Comparison of ENCODE assay signal across 6 cellular contexts in the genomic region with DNA sequence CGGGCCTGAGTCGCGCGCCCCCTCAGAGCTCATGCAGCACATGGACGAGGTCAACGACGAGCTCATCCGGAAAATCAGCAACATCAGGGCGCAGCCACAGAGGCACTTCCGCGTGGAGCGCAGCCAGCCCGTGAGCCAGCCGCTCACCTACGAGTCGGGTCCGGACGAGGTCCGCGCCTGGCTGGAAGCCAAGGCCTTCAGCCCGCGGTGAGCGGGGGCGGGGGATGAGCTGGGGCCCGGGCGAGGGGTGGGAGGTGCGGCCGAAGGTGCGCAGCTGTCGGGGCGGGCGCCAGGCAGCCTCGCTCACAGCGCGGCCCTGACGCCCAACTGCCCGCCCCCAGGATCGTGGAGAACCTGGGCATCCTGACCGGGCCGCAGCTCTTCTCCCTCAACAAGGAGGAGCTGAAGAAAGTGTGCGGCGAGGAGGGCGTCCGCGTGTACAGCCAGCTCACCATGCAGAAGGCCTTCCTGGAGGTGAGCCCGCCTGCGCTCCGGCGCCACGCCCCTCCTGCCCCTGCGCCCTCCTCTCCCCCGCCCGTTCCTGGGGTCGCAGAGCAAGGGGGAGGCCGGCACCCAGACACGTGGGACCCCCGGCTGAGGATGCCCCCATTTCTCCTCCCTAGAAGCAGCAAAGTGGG. TPM values are rescaled to one million over a fixed set of nuclear protein-coding genes. Genes with fewer than 3 reads are reported as not detected.
DNase-seq lines count a peak whose midpoint lies in the region; ATAC-seq, FAIRE-seq and TF ChIP-seq lines count a peak whose summit lies in the region.

No MANE protein-coding gene starts in this region.

- intact Hi-C loops in K562 (cut with micrococcal nuclease): loop anchor here (5.0 kb wide), 2 partner anchors 71 to 174 kb away; partner anchors contain the start of gene SLC25A22

- in situ Hi-C loops in K562 (cut with MboI): no loop called here

- DNase-seq in DMS153 (lab: John Stamatoyannopoulos, UW) (peak; percentile 75), NCI-H69 (lab: John Stamatoyannopoulos, UW) (peak; percentile 95), K562 (ENCODE audit: extremely low read depth in 1 of 4, low spot score in 3 of 4) (peak; percentile 90 to 95 (median 93)), SK-N-DZ (ENCODE audit: low spot score) (no peak), D721Med (ENCODE audit: insufficient read length, low spot score) (no peak)

- H3K36me3 ChIP-seq in K562 (ENCODE audit: control insufficient read depth, insufficient read depth, low read length) (no peaks in the 10 kb centered on the region), neutrophil (no peaks in the 10 kb centered on the region)

- TF ChIP-seq RAD21 in K562 (CRISPR knock-in tag; conservative IDR thresholded peaks at IDR 0.05 in 1 of 2, IDR thresholded peaks at IDR 0.05 in 1 of 2): no peak

- TSS peak; percentile 86 for BruUV-seq in K562 (replicated peaks; lab: Mats Ljungman, UMichigan)

- H3K27me3 ChIP-seq in K562 (ENCODE audit: control insufficient read depth in 2 of 2, insufficient read depth in 2 of 2, low read length in 2 of 2) (no peaks in the 10 kb centered on the region; a peak in 1 of 5 replicates), neutrophil (peaks cover 43% of the 10 kb centered on the region)

- no peak for TF ChIP-seq CTCF in K562 (IDR thresholded peaks at IDR 0.05 in 2 of 3, conservative IDR thresholded peaks at IDR 0.05 in 1 of 3; ENCODE audit: insufficient read depth in 2 of 3, low read depth in 1 of 3, low read length in 3 of 3)
- TF ChIP-seq CTCF in neutrophil (IDR thresholded peaks at IDR 0.05): peak; percentile 20
- TF ChIP-seq CTCF in D721Med (IDR thresholded peaks at IDR 0.05; ENCODE audit: insufficient read depth, missing control alignments): no peak

- WGBS in K562 (ENCODE audit: insufficient coverage, low coverage, missing lambda C conversion rate): 2% methylated on average over 19 of the region's 57 CpGs

- H3K9ac ChIP-seq in K562 (ENCODE audit: insufficient read depth in 1 of 2, low read depth in 2 of 2, low read length in 2 of 2): peak overlapping the region; percentile 45 to 87

- H3K9me3 ChIP-seq in K562 (replicated peaks; ENCODE audit: control insufficient read depth, insufficient read depth, low read depth, low read length): no peaks in the 10 kb centered on the region
- H3K9me3 ChIP-seq in neutrophil: no peaks in the 10 kb centered on the region

- H3K4me1 ChIP-seq in K562 (replicated peaks in 1 of 2; ENCODE audit: control insufficient read depth in 2 of 2, insufficient read depth in 2 of 2, low read length in 2 of 2) (peaks cover 35 to 75% of the 10 kb centered on the region in 2 experiments), neutrophil (ENCODE audit: control insufficient read depth in 1 of 2, insufficient read depth in 1 of 2, low read depth in 1 of 2, low read length in 1 of 2) (peaks cover 62 to 73% of the 10 kb centered on the region in 2 experiments)

- no peaks in the 10 kb centered on the region for H3K9me1 ChIP-seq in K562 (ENCODE audit: control insufficient read depth, insufficient read depth, low read length)

- no peaks in the 10 kb centered on the region; the same call in 1 of the 2 replicates for H4K20me1 ChIP-seq in K562 (replicated peaks; ENCODE audit: control insufficient read depth, insufficient read depth, low read length)

- POLR2A ChIA-PET in K562 (lab: Yijun Ruan, JAX): interaction anchor here (0.6 to 2.8 kb wide), 11 partner anchors 11 to 158 kb away, joined by 3 to 25 read pairs (median 4); partner anchors contain the start of genes DEAF1 and TMEM80

- TF ChIP-seq EP300 in K562 (IDR thresholded peaks at IDR 0.05; ENCODE audit: low read length): no peak; the same call in 1 of the 2 replicates

- peak; percentile 79 for FAIRE-seq in K562 (lab: Jason Lieb, UNC)
- FAIRE-seq in D721Med (lab: Jason Lieb, UNC): no peak

- peak overlapping the region; percentile 65 for H3K4me2 ChIP-seq in K562 (ENCODE audit: insufficient read depth, low read length)

- H3K27ac ChIP-seq in K562 (ENCODE audit: extremely low read depth, low read depth, low read length) (peak overlapping the region; percentile 65; the same call in 2 of the 3 replicates), neutrophil (peak overlapping the region; percentile 69)

- peak; percentile 53; the same call in 1 of the 2 replicates for TF ChIP-seq POLR2A in K562 (conservative IDR thresholded peaks at IDR 0.05)

- no peaks in the 10 kb centered on the region; the same call in 1 of the 3 replicates for H3K79me2 ChIP-seq in K562 (ENCODE audit: control insufficient read depth, insufficient read depth, low read length)

- peak; percentile 53 for ATAC-seq in K562

- H2AFZ ChIP-seq in K562 (ENCODE audit: low read depth, low read length): peak overlapping the region; percentile 92

- H3K4me3 ChIP-seq in K562 (peak overlapping the region; percentile 34), neutrophil (ENCODE audit: low read depth in 1 of 2, low read length in 1 of 2) (peak overlapping the region; percentile 47 to 73)

- CTCF ChIA-PET in K562 (lab: Yijun Ruan, JAX; ENCODE audit: low intra/inter-chr PET ratio): interaction anchor here (2.2 kb wide), 1 partner anchor 30 kb away, joined by 8 read pairs; the partner anchor contains the start of gene TMEM80

RNA-seq across cellular contexts. Expression of gene EPS8L2, which starts 20.4 kb away (rescaled TPM):
- 22.1 and 75.1 TPM in 2 replicates for total RNA-seq in K562 (2011; cell fraction: chromatin; rRNA removed; ENCODE audit: low replicate concordance)
- total RNA-seq in K562 (2011; cell fraction: nucleolus; rRNA removed): 35.8 and 51.2 TPM in 2 replicates
- 21.0 and 26.5 TPM in 2 replicates for total RNA-seq in K562 (2011; cell fraction: nucleoplasm; rRNA removed)
- total RNA-seq in K562 (2014; rRNA removed) (13.1 and 17.0 TPM in 2 replicates), K562 (2014; rRNA removed; fragmentation: Illumina TruSeq; extraction: Trizol) (2.5 and 3.7 TPM in 2 replicates), K562 (2015; rRNA removed; fragmentation: Illumina TruSeq; extraction: Trizol) (3.1 and 3.8 TPM in 2 replicates), K562 (2021) (8.6 and 10.4 TPM in 2 replicates)
- polyA plus RNA-seq in K562 (2011; rRNA removed) (12.2 and 19.8 TPM in 2 replicates), K562 (2014; fragmentation: Illumina TruSeq; extraction: Trizol) (3.3 and 5.9 TPM in 2 replicates), K562 (2014; fragmentation: Nextera tagmentation; extraction: Ambion mirVana) (1 to 10 TPM in 1 of 2 experiments, under 1 TPM in 1; 0.75 to 1.2 TPM), K562 (2014; rRNA removed) (10.4 and 16.3 TPM in 2 replicates)
- polyA plus RNA-seq in K562 (2011; cell fraction: cytosol; rRNA removed): 11.7 and 16.0 TPM in 2 replicates
- 98.5 and 118 TPM in 2 replicates for polyA plus RNA-seq in K562 (2011; cell fraction: nucleus; rRNA removed)
- polyA plus RNA-seq in K562 (2012): 9.6 and 10.7 TPM in 2 replicates
- polyA minus RNA-seq in K562 (2011; rRNA and poly(A)+ RNA removed): 3.1 and 5.6 TPM in 2 replicates
- 10.0 and 10.5 TPM in 2 replicates for polyA minus RNA-seq in K562 (2011; cell fraction: cytosol; rRNA and poly(A)+ RNA removed)
- polyA minus RNA-seq in K562 (2011; cell fraction: nucleus; rRNA and poly(A)+ RNA removed): 7.7 and 12.1 TPM in 2 replicates
- 0.63 and 1.4 TPM in 2 replicates for polyA plus RNA-seq in SK-N-DZ (2014; cell fraction: cytosol; rRNA removed)
- polyA plus RNA-seq in SK-N-DZ (2014; cell fraction: nucleus; rRNA removed): 1.3 and 1.7 TPM in 2 replicates

RNA-seq across cellular contexts. Expression of gene TALDO1, which starts 20.9 kb away (rescaled TPM):
- 172 and 310 TPM in 2 replicates for total RNA-seq in K562 (2011; cell fraction: chromatin; rRNA removed; ENCODE audit: low replicate concordance)
- total RNA-seq in K562 (2011; cell fraction: nucleolus; rRNA removed): 171 and 194 TPM in 2 replicates
- total RNA-seq in K562 (2011; cell fraction: nucleoplasm; rRNA removed): 200 and 202 TPM in 2 replicates
- total RNA-seq in K562 (2014; rRNA removed) (507 and 536 TPM in 2 replicates), K562 (2014; rRNA removed; fragmentation: Illumina TruSeq; extraction: Trizol) (228 and 260 TPM in 2 replicates), K562 (2015; rRNA removed; fragmentation: Illumina TruSeq; extraction: Trizol) (413 and 441 TPM in 2 replicates), K562 (2021) (541 and 595 TPM in 2 replicates)
- polyA plus RNA-seq in K562 (2011; rRNA removed) (416 and 427 TPM in 2 replicates), K562 (2014; fragmentation: Illumina TruSeq; extraction: Trizol) (400 and 436 TPM in 2 replicates), K562 (2014; fragmentation: Nextera tagmentation; extraction: Ambion mirVana) (100 to 1,000 TPM; 328 to 492 TPM), K562 (2014; rRNA removed) (520 and 521 TPM in 2 replicates)
- 459 and 498 TPM in 2 replicates for polyA plus RNA-seq in K562 (2011; cell fraction: cytosol; rRNA removed)
- polyA plus RNA-seq in K562 (2011; cell fraction: nucleus; rRNA removed): 247 and 274 TPM in 2 replicates
- 413 and 492 TPM in 2 replicates for polyA plus RNA-seq in K562 (2012)
- polyA minus RNA-seq in K562 (2011; rRNA and poly(A)+ RNA removed): 150 and 162 TPM in 2 replicates
- polyA minus RNA-seq in K562 (2011; cell fraction: cytosol; rRNA and poly(A)+ RNA removed): 252 and 295 TPM in 2 replicates
- 42.5 and 74.1 TPM in 2 replicates for polyA minus RNA-seq in K562 (2011; cell fraction: nucleus; rRNA and poly(A)+ RNA removed)
- 160 and 214 TPM in 2 replicates for polyA plus RNA-seq in SK-N-DZ (2014; cell fraction: cytosol; rRNA removed)
- polyA plus RNA-seq in SK-N-DZ (2014; cell fraction: nucleus; rRNA removed): 125 and 144 TPM in 2 replicates

RNA-seq across cellular contexts. Expression of gene TMEM80, which starts 30.8 kb away (rescaled TPM):
- total RNA-seq in K562 (2011; cell fraction: chromatin; rRNA removed; ENCODE audit: low replicate concordance): 42.2 and 91.7 TPM in 2 replicates
- 45.0 and 58.9 TPM in 2 replicates for total RNA-seq in K562 (2011; cell fraction: nucleolus; rRNA removed)
- 50.4 and 62.3 TPM in 2 replicates for total RNA-seq in K562 (2011; cell fraction: nucleoplasm; rRNA removed)
- total RNA-seq in K562 (2014; rRNA removed) (16.9 and 18.4 TPM in 2 replicates), K562 (2014; rRNA removed; fragmentation: Illumina TruSeq; extraction: Trizol) (9.4 and 11.0 TPM in 2 replicates), K562 (2015; rRNA removed; fragmentation: Illumina TruSeq; extraction: Trizol) (7.8 and 8.8 TPM in 2 replicates), K562 (2021) (14.2 and 14.6 TPM in 2 replicates)
- polyA plus RNA-seq in K562 (2011; rRNA removed) (26.3 and 30.1 TPM in 2 replicates), K562 (2014; fragmentation: Illumina TruSeq; extraction: Trizol) (12.4 and 14.1 TPM in 2 replicates), K562 (2014; fragmentation: Nextera tagmentation; extraction: Ambion mirVana) (1 to 10 TPM; 5.1 to 6.3 TPM), K562 (2014; rRNA removed) (25.1 and 38.3 TPM in 2 replicates)
- 30.7 and 33.7 TPM in 2 replicates for polyA plus RNA-seq in K562 (2011; cell fraction: cytosol; rRNA removed)
- polyA plus RNA-seq in K562 (2011; cell fraction: nucleus; rRNA removed): 51.3 and 73.6 TPM in 2 replicates
- 22.7 and 27.4 TPM in 2 replicates for polyA plus RNA-seq in K562 (2012)
- 5.0 and 6.4 TPM in 2 replicates for polyA minus RNA-seq in K562 (2011; rRNA and poly(A)+ RNA removed)
- 4.3 and 4.9 TPM in 2 replicates for polyA minus RNA-seq in K562 (2011; cell fraction: cytosol; rRNA and poly(A)+ RNA removed)
- 9.6 and 11.2 TPM in 2 replicates for polyA minus RNA-seq in K562 (2011; cell fraction: nucleus; rRNA and poly(A)+ RNA removed)
- polyA plus RNA-seq in SK-N-DZ (2014; cell fraction: cytosol; rRNA removed): 50.3 and 67.8 TPM in 2 replicates
- polyA plus RNA-seq in SK-N-DZ (2014; cell fraction: nucleus; rRNA removed): 58.6 and 64.8 TPM in 2 replicates

RNA-seq across cellular contexts. Expression of gene DEAF1, which starts 31.4 kb away (rescaled TPM):
- 68.2 and 200 TPM in 2 replicates for total RNA-seq in K562 (2011; cell fraction: chromatin; rRNA removed; ENCODE audit: low replicate concordance)
- total RNA-seq in K562 (2011; cell fraction: nucleolus; rRNA removed): 95.7 and 111 TPM in 2 replicates
- 50.3 and 71.3 TPM in 2 replicates for total RNA-seq in K562 (2011; cell fraction: nucleoplasm; rRNA removed)
- total RNA-seq in K562 (2014; rRNA removed): 46.9 and 58.7 TPM in 2 replicates
- 13.3 and 20.4 TPM in 2 replicates for total RNA-seq in K562 (2014; rRNA removed; fragmentation: Illumina TruSeq; extraction: Trizol)
- 26.8 and 27.3 TPM in 2 replicates for total RNA-seq in K562 (2015; rRNA removed; fragmentation: Illumina TruSeq; extraction: Trizol)
- total RNA-seq in K562 (2021): 64.2 and 69.1 TPM in 2 replicates
- polyA plus RNA-seq in K562 (2011; rRNA removed): 27.5 and 39.1 TPM in 2 replicates
- 45.8 and 77.2 TPM in 2 replicates for polyA plus RNA-seq in K562 (2011; cell fraction: cytosol; rRNA removed)
- polyA plus RNA-seq in K562 (2011; cell fraction: nucleus; rRNA removed): 28.4 and 56.6 TPM in 2 replicates
- polyA plus RNA-seq in K562 (2012): 33.6 and 47.2 TPM in 2 replicates
- polyA plus RNA-seq in K562 (2014; fragmentation: Illumina TruSeq; extraction: Trizol): 26.3 and 33.7 TPM in 2 replicates
- polyA plus RNA-seq in K562 (2014; fragmentation: Nextera tagmentation; extraction: Ambion mirVana): 1 to 10 TPM; 2.0 to 3.6 TPM
- polyA plus RNA-seq in K562 (2014; rRNA removed): 52.7 and 62.6 TPM in 2 replicates
- polyA minus RNA-seq in K562 (2011; rRNA and poly(A)+ RNA removed): 16.7 and 25.1 TPM in 2 replicates
- polyA minus RNA-seq in K562 (2011; cell fraction: cytosol; rRNA and poly(A)+ RNA removed): 39.4 and 45.8 TPM in 2 replicates
- 22.2 and 28.8 TPM in 2 replicates for polyA minus RNA-seq in K562 (2011; cell fraction: nucleus; rRNA and poly(A)+ RNA removed)
- 64.2 and 98.1 TPM in 2 replicates for polyA plus RNA-seq in SK-N-DZ (2014; cell fraction: cytosol; rRNA removed)
- polyA plus RNA-seq in SK-N-DZ (2014; cell fraction: nucleus; rRNA removed): 49.5 and 51.8 TPM in 2 replicates

RNA-seq across cellular contexts. Expression of gene GATD1, which starts 50.9 kb away (rescaled TPM):
- 140 and 450 TPM in 2 replicates for total RNA-seq in K562 (2011; cell fraction: chromatin; rRNA removed; ENCODE audit: low replicate concordance)
- total RNA-seq in K562 (2011; cell fraction: nucleolus; rRNA removed): 336 and 342 TPM in 2 replicates
- total RNA-seq in K562 (2011; cell fraction: nucleoplasm; rRNA removed): 156 and 178 TPM in 2 replicates
- total RNA-seq in K562 (2014; rRNA removed) (50.8 and 50.9 TPM in 2 replicates), K562 (2014; rRNA removed; fragmentation: Illumina TruSeq; extraction: Trizol) (13.5 and 17.1 TPM in 2 replicates), K562 (2015; rRNA removed; fragmentation: Illumina TruSeq; extraction: Trizol) (45.4 and 49.5 TPM in 2 replicates), K562 (2021) (105 and 118 TPM in 2 replicates)
- polyA plus RNA-seq in K562 (2011; rRNA removed) (35.8 and 58.6 TPM in 2 replicates), K562 (2014; fragmentation: Illumina TruSeq; extraction: Trizol) (36.9 and 78.5 TPM in 2 replicates), K562 (2014; fragmentation: Nextera tagmentation; extraction: Ambion mirVana) (1 to 10 TPM; 2.8 to 3.3 TPM), K562 (2014; rRNA removed) (144 TPM in 2 replicates)
- polyA plus RNA-seq in K562 (2011; cell fraction: cytosol; rRNA removed): 47.9 and 104 TPM in 2 replicates
- polyA plus RNA-seq in K562 (2011; cell fraction: nucleus; rRNA removed): 263 and 504 TPM in 2 replicates
- 53.2 and 84.6 TPM in 2 replicates for polyA plus RNA-seq in K562 (2012)
- 6.8 and 13.8 TPM in 2 replicates for polyA minus RNA-seq in K562 (2011; rRNA and poly(A)+ RNA removed)
- polyA minus RNA-seq in K562 (2011; cell fraction: cytosol; rRNA and poly(A)+ RNA removed): 29.3 and 39.0 TPM in 2 replicates
- polyA minus RNA-seq in K562 (2011; cell fraction: nucleus; rRNA and poly(A)+ RNA removed): 57.2 and 63.4 TPM in 2 replicates
- polyA plus RNA-seq in SK-N-DZ (2014; cell fraction: cytosol; rRNA removed): 65.0 and 92.3 TPM in 2 replicates
- 207 and 247 TPM in 2 replicates for polyA plus RNA-seq in SK-N-DZ (2014; cell fraction: nucleus; rRNA removed)

Comparison
In these comparisons a context has a peak if more than half of its experiments do, and no peak if none do; other contexts are left out.
1. DNase-seq: peak in DMS153 (single experiment), NCI-H69 (single experiment) and K562 (4 of 4); none in SK-N-DZ (single experiment) and D721Med (single experiment).